ENCODE assay signal across 8 cellular contexts in genomic region chr16:2531371-2531695, GRCh38. TPM values are rescaled to one million over a fixed set of nuclear protein-coding genes. Genes with fewer than 3 reads are reported as not detected.
A peak's percentile ranks its signal among the peaks of the same experiment; 100 is the strongest.
DNase-seq lines count a peak whose midpoint lies in the region; TF ChIP-seq lines count a peak whose summit lies in the region.

TSS of gene CEMP1 (minus strand) at chr16:2531408. CDS start at chr16:2531073, 335 bp downstream.

- no peaks in the 10 kb centered on the region for H3K36me3 Mint-ChIP-seq in type B pancreatic cell

- H3K36me3 ChIP-seq in liver (ENCODE audit: control insufficient read depth in 4 of 4, insufficient read depth in 3 of 4, low read depth in 1 of 4, low read length in 3 of 4): peaks cover 0 to 6% (median 0%) of the 10 kb centered on the region in 4 donors

- WGBS in liver: 30% methylated on average over 11 of the region's 11 CpGs

- peak; percentile 33 for DNase-seq in stimulated activated CD4-positive, alpha-beta T cell treated with anti-CD3 and anti-CD28 coated beads, Interleukin-4, amount 100 ng/mL, for 1 hour
- DNase-seq in stimulated activated CD4-positive, alpha-beta T cell treated with anti-CD3 and anti-CD28 coated beads, Interleukin-4, amount 100 ng/mL, for 4 hours: no peak
- DNase-seq in type B pancreatic cell (ENCODE audit: extremely low spot score, unreplicated experiment) (no peak), Ammon's horn (ENCODE audit: low spot score) (no peak), NCI-H748 treated with DMSO at 0.1 percent for 48 hours (lab: John Stamatoyannopoulos, UW) (no peak)
- no peak for DNase-seq in stimulated activated CD4-positive, alpha-beta T cell treated with anti-CD3 and anti-CD28 coated beads, Interleukin-2, amount 100 ng/mL, for 48 hours

- no peaks in the 10 kb centered on the region for H3K9me3 Mint-ChIP-seq in type B pancreatic cell

- no peaks in the 10 kb centered on the region for H3K27me3 Mint-ChIP-seq in type B pancreatic cell

- H3K4me1 ChIP-seq in liver (ENCODE audit: control insufficient read depth in 4 of 4, insufficient read depth in 4 of 4, low read length in 3 of 4): peaks cover 11 to 33% (median 18%) of the 10 kb centered on the region in 4 donors

- H3K9ac ChIP-seq in liver (ENCODE audit: low read depth in 1 of 2, low read length in 2 of 2): peak within 1 kb of the TSS; percentile 81 to 89

- TF ChIP-seq CTCF in liver (IDR thresholded peaks at IDR 0.05; ENCODE audit: low read depth, low read length, missing input control) (no peak), type B pancreatic cell (conservative IDR thresholded peaks at IDR 0.05) (no peak)

- no peaks in the 10 kb centered on the region for H3K9me3 ChIP-seq in liver (ENCODE audit: control insufficient read depth in 4 of 4, low read length in 3 of 4)

- peak within 1 kb of the TSS; percentile 99 for H3K27ac Mint-ChIP-seq in type B pancreatic cell

- peak within 1 kb of the TSS; percentile 98 for H3K4me3 Mint-ChIP-seq in type B pancreatic cell

- peaks cover 4% of the 10 kb centered on the region for H3K4me1 Mint-ChIP-seq in type B pancreatic cell (ENCODE audit: unreplicated experiment)

- H3K27ac ChIP-seq in angular gyrus (ENCODE audit: low read depth, low read length) (peak within 1 kb of the TSS; percentile 90), liver (ENCODE audit: low read depth in 1 of 2, low read length in 2 of 2) (peak within 1 kb of the TSS; percentile 98)

- no peaks in the 10 kb centered on the region for H3K27me3 ChIP-seq in liver (ENCODE audit: control insufficient read depth in 4 of 4, insufficient read depth in 4 of 4, low read length in 3 of 4)

- peak within 1 kb of the TSS; percentile 38 to 59 (median 52) for H3K4me3 ChIP-seq in liver (ENCODE audit: low read depth in 1 of 3, low read length in 3 of 3)

- TF ChIP-seq RAD21 in liver (IDR thresholded peaks at IDR 0.05): no peak

TF ChIP-seq in liver, 16 proteins besides CTCF, POLR2A, EP300 and RAD21:
- TF ChIP-seq ZBTB33 (IDR thresholded peaks at IDR 0.05) (no peak), FOXA2 (IDR thresholded peaks at IDR 0.05) (no peak), YY1 (IDR thresholded peaks at IDR 0.05) (no peak), JUND (IDR thresholded peaks at IDR 0.05) (no peak), GABPA (IDR thresholded peaks at IDR 0.05 in 1 of 2, conservative IDR thresholded peaks at IDR 0.05 in 1 of 2) (no peak), HNF4G (IDR thresholded peaks at IDR 0.05) (no peak), HNF4A (conservative IDR thresholded peaks at IDR 0.05) (no peak), FOXA1 (IDR thresholded peaks at IDR 0.05) (no peak), ATF3 (IDR thresholded peaks at IDR 0.05) (no peak), REST (IDR thresholded peaks at IDR 0.05) (no peak), NR2F2 (IDR thresholded peaks at IDR 0.05) (no peak), MAX (IDR thresholded peaks at IDR 0.05) (no peak), RXRA (IDR thresholded peaks at IDR 0.05) (no peak), SP1 (IDR thresholded peaks at IDR 0.05) (no peak), TAF1 (conservative IDR thresholded peaks at IDR 0.05) (no peak), EGR1 (IDR thresholded peaks at IDR 0.05; ENCODE audit: low read depth in 2 of 2) (no peak)

RNA-seq across cellular contexts. Expression of gene CEMP1, which starts in this region (rescaled TPM):
- total RNA-seq in liver (under 1 TPM; 0.17 to 0.23 TPM), type B pancreatic cell (ENCODE audit: low replicate concordance) (0.22 and 0.74 TPM in 2 replicates)
- 1 to 10 TPM in 1 of 2 donors, under 1 TPM in 1; 0.06 to 1.6 TPM for polyA plus RNA-seq in liver
